Comparison of ENCODE assay signal across 2 cellular contexts in the genomic region with DNA sequence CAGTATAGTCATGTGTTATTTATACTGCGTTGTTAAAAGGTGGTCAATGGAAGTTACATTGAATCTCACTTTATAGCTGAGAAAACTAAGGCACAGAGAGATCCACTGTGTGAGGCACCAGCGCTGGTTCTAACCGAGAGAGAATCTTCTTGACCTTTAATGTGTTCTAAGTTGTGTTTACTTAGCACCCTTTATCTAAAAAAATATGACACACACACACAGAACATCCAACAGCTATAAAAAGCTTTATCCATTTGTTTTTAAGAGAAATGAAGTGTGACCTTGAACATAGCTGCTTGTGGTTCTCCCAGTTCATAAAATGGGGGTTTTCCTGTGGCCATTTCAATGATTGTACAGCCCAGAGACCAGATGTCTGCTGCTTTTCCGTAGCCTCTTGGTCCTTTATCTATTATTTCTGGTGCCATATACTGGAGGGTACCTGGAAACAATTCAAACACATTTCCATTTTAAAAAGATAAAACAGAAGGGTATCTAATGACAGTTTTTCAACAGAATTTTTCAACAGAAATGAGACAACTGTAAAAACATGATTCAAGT.
TF ChIP-seq lines count a peak whose summit lies in the region.

No MANE protein-coding gene starts in this region.

TF ChIP-seq in liver, 16 proteins besides CTCF, POLR2A, EP300 and RAD21:
- TF ChIP-seq, protein P1, sequence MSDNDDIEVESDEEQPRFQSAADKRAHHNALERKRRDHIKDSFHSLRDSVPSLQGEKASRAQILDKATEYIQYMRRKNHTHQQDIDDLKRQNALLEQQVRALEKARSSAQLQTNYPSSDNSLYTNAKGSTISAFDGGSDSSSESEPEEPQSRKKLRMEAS (IDR thresholded peaks at IDR 0.05) = no peak
- peak; percentile 25 for TF ChIP-seq NR2F2 (IDR thresholded peaks at IDR 0.05)

TF ChIP-seq in HepG2, 621 proteins besides CTCF, POLR2A, EP300 and RAD21:
- TF ChIP-seq PTBP1 (IDR thresholded peaks at IDR 0.05; ENCODE audit: low read depth, low read length, poor library complexity, severe bottlenecking) = no peak
- no peak for TF ChIP-seq SIX1 (CRISPR knock-in tag; IDR thresholded peaks at IDR 0.05; ENCODE audit: borderline replicate concordance)
- no peak for TF ChIP-seq MYC (CRISPR knock-in tag; IDR thresholded peaks at IDR 0.05; ENCODE audit: borderline replicate concordance)
- TF ChIP-seq SIN3B (IDR thresholded peaks at IDR 0.05; ENCODE audit: low read length) = no peak
- no peak for TF ChIP-seq TAF15 (IDR thresholded peaks at IDR 0.05; ENCODE audit: low read depth, low read length, poor library complexity, severe bottlenecking)
- no peak for TF ChIP-seq ZNF20 (CRISPR knock-in tag; IDR thresholded peaks at IDR 0.05)
- no peak for TF ChIP-seq ZNF724P (CRISPR knock-in tag; IDR thresholded peaks at IDR 0.05; ENCODE audit: borderline replicate concordance)
- TF ChIP-seq ZNF264 (CRISPR knock-in tag; IDR thresholded peaks at IDR 0.05) = no peak
- TF ChIP-seq JUNB (CRISPR knock-in tag; IDR thresholded peaks at IDR 0.05; ENCODE audit: borderline replicate concordance) = no peak
- TF ChIP-seq RORA (CRISPR knock-in tag; IDR thresholded peaks at IDR 0.05) = no peak
- TF ChIP-seq ZNF484 (CRISPR knock-in tag; IDR thresholded peaks at IDR 0.05; ENCODE audit: borderline replicate concordance, low read depth) = no peak
- no peak for TF ChIP-seq MAFG (CRISPR knock-in tag; IDR thresholded peaks at IDR 0.05)
- TF ChIP-seq KLF11 (CRISPR knock-in tag; IDR thresholded peaks at IDR 0.05) = no peak
- no peak for TF ChIP-seq ZC3H4 (CRISPR knock-in tag; IDR thresholded peaks at IDR 0.05; ENCODE audit: borderline replicate concordance)
- no peak for TF ChIP-seq ZNF883 (CRISPR knock-in tag; IDR thresholded peaks at IDR 0.05; ENCODE audit: not compliant biosample characterization)
- TF ChIP-seq HHEX (CRISPR knock-in tag; IDR thresholded peaks at IDR 0.05) = no peak
- TF ChIP-seq ZNF781 (CRISPR knock-in tag; IDR thresholded peaks at IDR 0.05; ENCODE audit: borderline replicate concordance, not compliant biosample characterization) = no peak
- no peak for TF ChIP-seq THRA (CRISPR knock-in tag; IDR thresholded peaks at IDR 0.05; ENCODE audit: borderline replicate concordance)
- TF ChIP-seq MZF1 (CRISPR knock-in tag; IDR thresholded peaks at IDR 0.05; ENCODE audit: borderline replicate concordance) = no peak
TF ChIP-seq in HepG2: peak in this region for 0.
